ENCODE assay signal across 9 cellular contexts in the genomic region with DNA sequence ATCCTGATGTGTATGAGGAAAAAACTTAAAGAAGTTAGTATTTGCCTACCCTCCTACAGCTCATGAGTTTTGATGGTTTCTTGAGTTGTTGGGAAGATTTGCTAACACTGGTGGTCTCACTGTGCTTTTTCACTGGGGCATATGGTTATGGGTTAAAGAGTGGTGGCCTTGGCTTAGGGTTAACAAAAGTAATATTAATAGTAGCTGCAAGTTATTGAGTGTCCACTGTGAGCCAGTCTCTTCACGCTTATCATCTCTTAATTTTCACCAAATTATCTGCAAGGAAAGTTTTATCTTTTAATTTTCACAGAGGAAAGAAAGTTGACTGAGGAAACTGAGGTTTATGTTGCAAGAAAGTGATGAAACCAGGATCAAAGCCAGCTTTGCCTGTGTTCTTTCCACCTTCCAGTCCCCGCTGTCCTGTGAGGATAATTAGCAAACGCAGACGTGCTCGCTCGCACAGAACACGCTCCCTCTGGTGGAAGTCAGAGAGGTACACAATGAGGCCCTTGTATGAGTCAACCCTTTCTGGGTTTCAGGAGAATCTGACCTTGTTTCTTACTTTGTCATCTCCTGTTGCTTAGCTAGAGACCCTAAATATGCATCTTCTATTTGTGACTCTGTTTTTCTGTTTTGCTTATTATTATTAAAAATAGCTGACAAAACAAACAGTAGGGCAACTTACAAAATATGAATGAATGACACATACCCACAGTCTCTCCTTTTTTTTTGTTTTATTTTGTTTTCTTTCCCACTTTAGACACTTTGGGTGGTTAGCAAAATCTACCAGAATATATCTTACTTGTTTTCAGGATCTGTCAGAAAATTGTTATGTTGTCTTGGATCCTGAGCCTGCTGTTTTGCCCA.
A peak's percentile ranks its signal among the peaks of the same experiment; 100 is the strongest.
DNase-seq lines count a peak whose midpoint lies in the region; ATAC-seq, FAIRE-seq and TF ChIP-seq lines count a peak whose summit lies in the region.
"Had no signal": no experiment of that assay in that cellular context is flagged by ENCODE, and none has a peak within 500 bp of the region (broad histone marks: within the 10 kb centered on the region; RNA-seq: fewer than 3 reads in every experiment).

No MANE protein-coding gene starts in this region.

- no peak overlapping the region; the same call in 1 of the 2 replicates for H2AFZ ChIP-seq in GM12878 (ENCODE audit: control insufficient read depth, low read depth, low read length)

- POLR2A ChIA-PET in GM12878 (lab: Charles Lee) = interaction anchor here (1.0 kb wide), 1 partner anchor 150 kb away, joined by 3 read pairs; a partner anchor contains a TSS

- no TSS peak for BruUV-seq in GM12878 (replicated peaks; lab: Mats Ljungman, UMichigan)

- no peak overlapping the region for H3K9ac ChIP-seq in GM12878 (ENCODE audit: control insufficient read depth, insufficient read depth, low read length)
- H3K9ac ChIP-seq: BLaER1 had no signal

- SMC1A ChIA-PET in GM12878 (lab: Charles Lee; ENCODE audit: uncharacterized antibody, unreplicated experiment) = interaction anchor here (0.6 to 6.5 kb wide), 11 partner anchors 10 to 1073 kb away, joined by 3 to 39 read pairs (median 3); no protein-coding TSS in a partner anchor

- H3K4me1 ChIP-seq in GM12878 (ENCODE audit: control insufficient read depth, insufficient read depth, low read length) = peaks cover 1% of the 10 kb centered on the region; the same call in 1 of the 2 replicates

- RAD21 ChIA-PET in GM12878 (lab: Charles Lee; ENCODE audit: unreplicated experiment) = interaction anchor here (0.8 to 2.0 kb wide), 12 partner anchors 9 to 1635 kb away, joined by 3 to 13 read pairs (median 4); a partner anchor contains a TSS

- no peaks in the 10 kb centered on the region for H3K36me3 ChIP-seq in GM12878 (ENCODE audit: control insufficient read depth in 2 of 2, insufficient read depth in 2 of 2, low read length in 1 of 2)
- H3K36me3 ChIP-seq: BLaER1 had no signal

- TF ChIP-seq CTCF in NB4 (IDR thresholded peaks at IDR 0.05; ENCODE audit: low read depth, low read length) (peak; percentile 80), GM12878 (IDR thresholded peaks at IDR 0.05 in 2 of 3, conservative IDR thresholded peaks at IDR 0.05 in 1 of 3; ENCODE audit: control insufficient read depth in 2 of 3, extremely low read depth in 1 of 3, insufficient read depth in 1 of 3, low read depth in 3 of 3, low read length in 3 of 3) (peak; percentile 65 to 75 (median 70))

- DNase-seq in NCI-H146 (lab: John Stamatoyannopoulos, UW) (peak; percentile 32), NCI-H146 treated with DMSO at 0.1 percent for 48 hours (lab: John Stamatoyannopoulos, UW; ENCODE audit: unreplicated experiment) (no peak), NB4 (ENCODE audit: low read depth) (peak; percentile 64), T-helper 9 cell (peak; percentile 25), GM12878 (ENCODE audit: low read depth, low spot score) (peak; percentile 36), iPS-NIHi7 (ENCODE audit: extremely low spot score) (peak; percentile 67)
- peak; percentile 37 to 54 for DNase-seq in stimulated activated CD4-positive, alpha-beta T cell treated with anti-CD3 and anti-CD28 coated beads, Interleukin-15, amount 100 ng/mL, for 48 hours (ENCODE audit: low read depth in 2 of 2)

- H4K20me1 ChIP-seq in GM12878 (ENCODE audit: control insufficient read depth, insufficient read depth) = no peaks in the 10 kb centered on the region
- H4K20me1 ChIP-seq: BLaER1 had no signal

- CTCF ChIA-PET in GM12878 (lab: Yijun Ruan, JAX) = interaction anchor here (0.6 to 6.4 kb wide), 26 partner anchors 9 to 1161 kb away, joined by 3 to 120 read pairs (median 4); no protein-coding TSS in a partner anchor

- ATAC-seq in HG02588 (IDR thresholded peaks at IDR 0.05; ENCODE audit: unreplicated experiment) = peak; percentile 86
- peak; percentile 88 for ATAC-seq in GM12878

- 0 out of 4 replicates have a peak, but pooled peaks of 1 of the 2 experiments have one; percentile 40 for TF ChIP-seq EP300 in GM12878 (IDR thresholded peaks at IDR 0.05; ENCODE audit: borderline replicate concordance in 1 of 2, control insufficient read depth in 1 of 2, low read depth in 2 of 2, low read length in 2 of 2)

- no peaks in the 10 kb centered on the region for H3K27me3 ChIP-seq in GM12878 (replicated peaks in 1 of 2; ENCODE audit: control insufficient read depth in 2 of 2, insufficient read depth in 2 of 2, low read length in 1 of 2)
- H3K27me3 ChIP-seq: BLaER1 had no signal

- FAIRE-seq in GM12878 (lab: Jason Lieb, UNC) = peak; percentile 88

- in situ Hi-C loops in GM12878 (cut with MboI) = no loop called here

- TF ChIP-seq POLR2A in NB4 (IDR thresholded peaks at IDR 0.05; ENCODE audit: extremely low read depth, insufficient read length) (no peak), GM12878 (IDR thresholded peaks at IDR 0.05; ENCODE audit: low read depth, low read length) (no peak)

- no peaks in the 10 kb centered on the region for H3K9me3 ChIP-seq in GM12878 (replicated peaks; ENCODE audit: control insufficient read depth, insufficient read depth, low read length)
- H3K9me3 ChIP-seq: BLaER1 had no signal

- no peaks in the 10 kb centered on the region for H3K79me2 ChIP-seq in GM12878 (ENCODE audit: control insufficient read depth, insufficient read depth, low read length)

- peak; percentile 70 for TF ChIP-seq RAD21 in GM12878 (IDR thresholded peaks at IDR 0.05; ENCODE audit: insufficient read depth, low read depth, low read length)

- 22% methylated on average over 7 of the region's 7 CpGs for WGBS in GM12878 (ENCODE audit: insufficient coverage, insufficient replicate concordance, low lambda C conversion rate, missing lambda C conversion rate)

- intact Hi-C loops in GM12878 (cut with micrococcal nuclease; ENCODE audit: unreplicated experiment) = loop anchor here (5.0 kb wide), 2 partner anchors 99 to 276 kb away; no protein-coding TSS in a partner anchor

- H3K27ac ChIP-seq in GM12878 (ENCODE audit: control insufficient read depth, insufficient read depth) = no peak overlapping the region
- H3K27ac ChIP-seq: BLaER1 had no signal

- H3K4me2 ChIP-seq in GM12878 (ENCODE audit: control insufficient read depth, insufficient read depth) = no peak overlapping the region
- H3K4me2 ChIP-seq: BLaER1 had no signal

- H3K4me3 ChIP-seq in NB4 (ENCODE audit: low read depth, low read length) (no peak overlapping the region), GM12878 (no peak overlapping the region)
- H3K4me3 ChIP-seq: BLaER1 had no signal

TF ChIP-seq in GM12878, 131 proteins besides CTCF, POLR2A, EP300 and RAD21 (continues in another document):
- no peak for TF ChIP-seq EGR1 (IDR thresholded peaks at IDR 0.05; ENCODE audit: borderline replicate concordance in 1 of 2, low read depth in 2 of 2, low read length in 2 of 2)
- TF ChIP-seq POU2F2 (IDR thresholded peaks at IDR 0.05; ENCODE audit: borderline replicate concordance, low read depth, low read length) = no peak
- no peak for TF ChIP-seq ZNF217 (IDR thresholded peaks at IDR 0.05)
- no peak for TF ChIP-seq TCF7 (IDR thresholded peaks at IDR 0.05; ENCODE audit: borderline replicate concordance)
- TF ChIP-seq TBL1XR1 (IDR thresholded peaks at IDR 0.05; ENCODE audit: low read depth, low read length) = no peak
- TF ChIP-seq IRF4 (IDR thresholded peaks at IDR 0.05; ENCODE audit: low read depth, low read length) = 0 out of 2 replicates have a peak, but pooled peaks have one; percentile 45
- no peak for TF ChIP-seq TARDBP (IDR thresholded peaks at IDR 0.05; ENCODE audit: borderline replicate concordance)
- no peak for TF ChIP-seq RFX5 (IDR thresholded peaks at IDR 0.05; ENCODE audit: low read depth, low read length)
- TF ChIP-seq, protein P1, sequence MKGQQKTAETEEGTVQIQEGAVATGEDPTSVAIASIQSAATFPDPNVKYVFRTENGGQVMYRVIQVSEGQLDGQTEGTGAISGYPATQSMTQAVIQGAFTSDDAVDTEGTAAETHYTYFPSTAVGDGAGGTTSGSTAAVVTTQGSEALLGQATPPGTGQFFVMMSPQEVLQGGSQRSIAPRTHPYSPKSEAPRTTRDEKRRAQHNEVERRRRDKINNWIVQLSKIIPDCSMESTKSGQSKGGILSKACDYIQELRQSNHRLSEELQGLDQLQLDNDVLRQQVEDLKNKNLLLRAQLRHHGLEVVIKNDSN (IDR thresholded peaks at IDR 0.05; ENCODE audit: borderline replicate concordance, extremely low read length, insufficient read depth, low read depth, low read length) = no peak
- TF ChIP-seq, protein P2, sequence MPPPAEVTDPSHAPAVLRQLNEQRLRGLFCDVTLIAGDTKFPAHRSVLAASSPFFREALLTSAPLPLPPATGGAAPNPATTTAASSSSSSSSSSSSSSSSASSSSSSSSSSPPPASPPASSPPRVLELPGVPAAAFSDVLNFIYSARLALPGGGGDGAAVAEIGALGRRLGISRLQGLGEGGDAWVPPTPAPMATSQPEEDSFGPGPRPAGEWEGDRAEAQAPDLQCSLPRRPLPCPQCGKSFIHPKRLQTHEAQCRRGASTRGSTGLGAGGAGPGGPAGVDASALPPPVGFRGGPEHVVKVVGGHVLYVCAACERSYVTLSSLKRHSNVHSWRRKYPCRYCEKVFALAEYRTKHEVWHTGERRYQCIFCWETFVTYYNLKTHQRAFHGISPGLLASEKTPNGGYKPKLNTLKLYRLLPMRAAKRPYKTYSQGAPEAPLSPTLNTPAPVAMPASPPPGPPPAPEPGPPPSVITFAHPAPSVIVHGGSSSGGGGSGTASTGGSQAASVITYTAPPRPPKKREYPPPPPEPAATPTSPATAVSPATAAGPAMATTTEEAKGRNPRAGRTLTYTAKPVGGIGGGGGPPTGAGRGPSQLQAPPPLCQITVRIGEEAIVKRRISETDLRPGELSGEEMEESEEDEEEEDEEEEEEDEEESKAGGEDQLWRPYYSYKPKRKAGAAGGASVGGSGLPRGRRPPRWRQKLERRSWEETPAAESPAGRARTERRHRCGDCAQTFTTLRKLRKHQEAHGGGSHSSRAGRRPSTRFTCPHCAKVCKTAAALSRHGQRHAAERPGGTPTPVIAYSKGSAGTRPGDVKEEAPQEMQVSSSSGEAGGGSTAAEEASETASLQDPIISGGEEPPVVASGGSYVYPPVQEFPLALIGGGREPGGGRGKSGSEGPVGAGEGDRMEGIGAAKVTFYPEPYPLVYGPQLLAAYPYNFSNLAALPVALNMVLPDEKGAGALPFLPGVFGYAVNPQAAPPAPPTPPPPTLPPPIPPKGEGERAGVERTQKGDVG (CRISPR knock-in tag; IDR thresholded peaks at IDR 0.05) = no peak
- no peak for TF ChIP-seq GATAD2B (conservative IDR thresholded peaks at IDR 0.05; ENCODE audit: low read depth)
